In genomic region chr5:125106881-125107280, GRCh38 we compare ENCODE assay signal across 20 cellular contexts.
DNase-seq lines count a peak whose midpoint lies in the region; ATAC-seq, FAIRE-seq and TF ChIP-seq lines count a peak whose summit lies in the region.
"Had no signal": no experiment of that assay in that cellular context is flagged by ENCODE, and none has a peak within 500 bp of the region (broad histone marks: within the 10 kb centered on the region; RNA-seq: fewer than 3 reads in every experiment).

No MANE protein-coding gene starts in this region.

- H4K20me1 ChIP-seq in mammary epithelial cell (ENCODE audit: insufficient read depth, low read length) = no peaks in the 10 kb centered on the region

- no peak overlapping the region for H3K27ac ChIP-seq in mammary epithelial cell (ENCODE audit: insufficient read depth, low read depth, low read length)
- H3K27ac ChIP-seq in breast epithelium = no peak overlapping the region
- H3K27ac ChIP-seq: 22Rv1 had no signal

- H3K4me2 ChIP-seq in mammary epithelial cell (ENCODE audit: insufficient read depth, low read depth, low read length) = no peak overlapping the region

- H3K27me3 ChIP-seq in mammary epithelial cell (ENCODE audit: insufficient read depth, low read length) (no peaks in the 10 kb centered on the region), breast epithelium (no peaks in the 10 kb centered on the region)

- no peak overlapping the region for H3K27ac Mint-ChIP-seq in natural killer cell treated with Interleukin-12 subunit alpha and Interleukin-12 subunit beta and Interleukin-15 and Interleukin-18, amount 100 ng/mL, for 72 hours
- H3K27ac Mint-ChIP-seq: B cell; CD8-positive, alpha-beta T cell had no signal

- CTCF ChIA-PET in mammary epithelial cell (lab: Charles Lee; ENCODE audit: low non-redundant PET) = no interaction called here

- in situ Hi-C loops in mammary epithelial cell (cut with MboI; ENCODE audit: low sequenced_read_pairs in 2 of 2) = no loop called here

- H3K4me1 Mint-ChIP-seq in natural killer cell treated with Interleukin-12 subunit alpha and Interleukin-12 subunit beta and Interleukin-15 and Interleukin-18, amount 100 ng/mL, for 72 hours (ENCODE audit: low read depth in 2 of 2) = no peaks in the 10 kb centered on the region
- H3K4me1 Mint-ChIP-seq: B cell had no signal

- H3K4me3 ChIP-seq in mammary epithelial cell (replicated peaks in 1 of 3; ENCODE audit: insufficient read depth in 1 of 3, low read depth in 2 of 3, low read length in 3 of 3) (no peak overlapping the region), breast epithelium (no peak overlapping the region)

- no peaks in the 10 kb centered on the region for H3K79me2 ChIP-seq in mammary epithelial cell (ENCODE audit: insufficient read depth, low read length)

- BruUV-seq in mammary epithelial cell (replicated peaks; lab: Mats Ljungman, UMichigan) = no TSS peak

- intact Hi-C loops in mammary epithelial cell (cut with micrococcal nuclease) (no loop called here), breast epithelium (cut with DNase I; ENCODE audit: low total_unique reads) (no loop called here)

- no peak for ATAC-seq in natural killer cell treated with Interleukin-12 subunit alpha and Interleukin-12 subunit beta and Interleukin-15 and Interleukin-18, amount 100 ng/mL, for 72 hours
- ATAC-seq: CD8-positive, alpha-beta T cell had no signal

- no peaks in the 10 kb centered on the region for H3K36me3 Mint-ChIP-seq in natural killer cell treated with Interleukin-12 subunit alpha and Interleukin-12 subunit beta and Interleukin-15 and Interleukin-18, amount 100 ng/mL, for 72 hours
- H3K36me3 Mint-ChIP-seq: CD8-positive, alpha-beta T cell had no signal

- no peaks in the 10 kb centered on the region for H3K27me3 Mint-ChIP-seq in natural killer cell treated with Interleukin-12 subunit alpha and Interleukin-12 subunit beta and Interleukin-15 and Interleukin-18, amount 100 ng/mL, for 72 hours
- H3K27me3 Mint-ChIP-seq: B cell had no signal

- no peak overlapping the region for H3K9ac ChIP-seq in mammary epithelial cell (ENCODE audit: insufficient read depth, low read length)

- no peak overlapping the region for H3K4me3 Mint-ChIP-seq in natural killer cell treated with Interleukin-12 subunit alpha and Interleukin-12 subunit beta and Interleukin-15 and Interleukin-18, amount 100 ng/mL, for 72 hours
- H3K4me3 Mint-ChIP-seq: B cell; CD8-positive, alpha-beta T cell had no signal

- H3K9me3 ChIP-seq in mammary epithelial cell (replicated peaks; ENCODE audit: insufficient read depth, low read length) (no peaks in the 10 kb centered on the region), breast epithelium (no peaks in the 10 kb centered on the region)
- H3K9me3 ChIP-seq: Caco-2 had no signal

- DNase-seq in mammary epithelial cell = no peak
- no peak for DNase-seq in breast epithelium (ENCODE audit: low spot score in 2 of 2)
- DNase-seq in dermis blood vessel endothelial cell = peak; percentile 74
- peak; percentile 59 to 67 for DNase-seq in lung microvascular endothelial cell (ENCODE audit: low read depth in 2 of 2)
- no peak for DNase-seq in natural killer cell treated with Interleukin-12 subunit alpha and Interleukin-12 subunit beta and Interleukin-15 and Interleukin-18, amount 100 ng/mL, for 72 hours (ENCODE audit: low spot score)
- DNase-seq in HK-2 (ENCODE audit: unreplicated experiment) = no peak
- no peak for DNase-seq in H54 (ENCODE audit: insufficient read length, low spot score)
- DNase-seq: C1 segment of cervical spinal cord; Caco-2; CD8-positive, alpha-beta T cell; DMS153; DND-41; GOT3; H7; HCEC 1CT had no signal

- no peak for FAIRE-seq in H54 (lab: Jason Lieb, UNC)
- FAIRE-seq: A204.1, G401.6, GM12892 had no signal

- H3K36me3 ChIP-seq in mammary epithelial cell (ENCODE audit: insufficient read depth, low read length) (no peaks in the 10 kb centered on the region), breast epithelium (no peaks in the 10 kb centered on the region)

- H3K4me1 ChIP-seq in mammary epithelial cell (ENCODE audit: insufficient read depth, low read length) = peaks cover 1% of the 10 kb centered on the region
- H3K4me1 ChIP-seq in breast epithelium = no peaks in the 10 kb centered on the region

- dilution Hi-C loops in mammary epithelial cell (cut with HindIII; ENCODE audit: low sequenced_read_pairs) = no loop called here

- H3K9me3 Mint-ChIP-seq in natural killer cell treated with Interleukin-12 subunit alpha and Interleukin-12 subunit beta and Interleukin-15 and Interleukin-18, amount 100 ng/mL, for 72 hours = peaks cover 9% of the 10 kb centered on the region

- TF ChIP-seq CTCF in mammary epithelial cell (conservative IDR thresholded peaks at IDR 0.05 in 1 of 2, IDR thresholded peaks at IDR 0.05 in 1 of 2; ENCODE audit: extremely low read depth in 1 of 2, insufficient read depth in 1 of 2, low read depth in 1 of 2, low read length in 2 of 2) (no peak), breast epithelium (IDR thresholded peaks at IDR 0.05) (no peak)

- peak overlapping the region; percentile 17 for H2AFZ ChIP-seq in mammary epithelial cell (ENCODE audit: low read depth, low read length)

- no peak for TF ChIP-seq POLR2A in breast epithelium (IDR thresholded peaks at IDR 0.05)
- TF ChIP-seq POLR2A in H54 (IDR thresholded peaks at IDR 0.05; ENCODE audit: low read depth, low read length) = no peak

Comparison
In these comparisons a context has a peak if more than half of its experiments do, and no peak if none do; other contexts are left out.
1. DNase-seq: peak in dermis blood vessel endothelial cell (single experiment) and lung microvascular endothelial cell (2 of 2); none in mammary epithelial cell (single experiment), breast epithelium (0 of 2), natural killer cell treated with Interleukin-12 subunit alpha and Interleukin-12 subunit beta and Interleukin-15 and Interleukin-18, amount 100 ng/mL, for 72 hours (single experiment), HK-2 (single experiment) and H54 (single experiment).